In genomic region chr7:88217675-88218427, GRCh38 we compare ENCODE assay signal across 8 cellular contexts. TPM values are rescaled to one million over a fixed set of nuclear protein-coding genes. Genes with fewer than 3 reads are reported as not detected.
DNase-seq lines count a peak whose midpoint lies in the region; ATAC-seq, FAIRE-seq and TF ChIP-seq lines count a peak whose summit lies in the region.

No MANE protein-coding gene starts in this region.

- peak overlapping the region; percentile 90 for H3K4me3 Mint-ChIP-seq in activated T-cell treated with anti-CD3 and anti-CD28 coated beads, Interleukin-2, amount 50 U/mL, for 24 hours
- H3K4me3 Mint-ChIP-seq in effector memory CD8-positive, alpha-beta T cell: peak overlapping the region; percentile 97

- H3K9me3 Mint-ChIP-seq in activated T-cell treated with anti-CD3 and anti-CD28 coated beads, Interleukin-2, amount 50 U/mL, for 24 hours: no peaks in the 10 kb centered on the region
- no peaks in the 10 kb centered on the region for H3K9me3 Mint-ChIP-seq in effector memory CD8-positive, alpha-beta T cell

- H3K4me1 ChIP-seq in spleen: peaks cover 11 to 70% (median 28%) of the 10 kb centered on the region in 6 donors
- peaks cover 0 to 12% (median 5%) of the 10 kb centered on the region in 3 donors for H3K4me1 ChIP-seq in pancreas

- H3K27ac ChIP-seq in spleen (peak overlapping the region in 7 of 8 donors; percentile 81 to 92 (median 90)), pancreas (no peak overlapping the region)

- no peaks in the 10 kb centered on the region for H3K27me3 ChIP-seq in spleen (replicated peaks in 1 of 7)
- no peaks in the 10 kb centered on the region for H3K27me3 ChIP-seq in pancreas

- peaks cover 68% of the 10 kb centered on the region for H3K36me3 Mint-ChIP-seq in activated T-cell treated with anti-CD3 and anti-CD28 coated beads, Interleukin-2, amount 50 U/mL, for 24 hours (ENCODE audit: low read depth)
- peaks cover 10% of the 10 kb centered on the region for H3K36me3 Mint-ChIP-seq in effector memory CD8-positive, alpha-beta T cell (ENCODE audit: insufficient read depth)

- no peak for TF ChIP-seq CTCF in spleen (IDR thresholded peaks at IDR 0.05 in 8 of 11, conservative IDR thresholded peaks at IDR 0.05 in 3 of 11)
- no peak for TF ChIP-seq CTCF in pancreas (IDR thresholded peaks at IDR 0.05)

- H3K4me3 ChIP-seq in spleen (peak overlapping the region in 7 of 8 donors; percentile 81 to 97 (median 90)), pancreas (peak overlapping the region in 2 of 4 donors; percentile 93 to 96)

- intact Hi-C loops in spleen (cut with DNase I; ENCODE audit: low total_unique reads): no loop called here
- intact Hi-C loops in pancreas (cut with DNase I): no loop called here

- 6 to 24% (median 21%) methylated on average over 1 of the region's 1 CpG for WGBS in spleen, 5 donors
- WGBS in pancreas, 2 donors: 24 to 29% methylated on average over 1 of the region's 1 CpG

- no peak for DNase-seq in activated T-cell treated with anti-CD3 and anti-CD28 coated beads, Interleukin-2, amount 50 U/mL, for 24 hours
- no peak for DNase-seq in activated T-cell treated with anti-CD3 and anti-CD28 coated beads for 4 hours
- peak; percentile 73 for DNase-seq in NOMO-1 treated with DMSO at 0.1 percent for 48 hours (lab: John Stamatoyannopoulos, UW; ENCODE audit: unreplicated experiment)
- DNase-seq in effector memory CD8-positive, alpha-beta T cell: no peak
- no peak for DNase-seq in spleen
- DNase-seq in pancreas: no peak
- no peak for DNase-seq in AG08395 (ENCODE audit: low spot score)

- no peaks in the 10 kb centered on the region for H3K27me3 Mint-ChIP-seq in activated T-cell treated with anti-CD3 and anti-CD28 coated beads, Interleukin-2, amount 50 U/mL, for 24 hours
- no peaks in the 10 kb centered on the region for H3K27me3 Mint-ChIP-seq in effector memory CD8-positive, alpha-beta T cell

- peak overlapping the region; percentile 91 for H3K27ac Mint-ChIP-seq in activated T-cell treated with anti-CD3 and anti-CD28 coated beads, Interleukin-2, amount 50 U/mL, for 24 hours
- peak overlapping the region; percentile 96 to 98 for H3K27ac Mint-ChIP-seq in effector memory CD8-positive, alpha-beta T cell

- TF ChIP-seq POLR2A in spleen (IDR thresholded peaks at IDR 0.05): no peak

- no peaks in the 10 kb centered on the region for H3K9me3 ChIP-seq in spleen
- H3K9me3 ChIP-seq in pancreas: no peaks in the 10 kb centered on the region

- peaks cover 0 to 46% (median 26%) of the 10 kb centered on the region in 6 donors for H3K36me3 ChIP-seq in spleen
- H3K36me3 ChIP-seq in pancreas: peaks cover 0 to 13% (median 0%) of the 10 kb centered on the region in 3 donors

- H3K4me1 Mint-ChIP-seq in activated T-cell treated with anti-CD3 and anti-CD28 coated beads, Interleukin-2, amount 50 U/mL, for 24 hours (ENCODE audit: low read depth): peaks cover 53% of the 10 kb centered on the region
- H3K4me1 Mint-ChIP-seq in effector memory CD8-positive, alpha-beta T cell (ENCODE audit: low read depth in 2 of 2): peaks cover 35 to 55% of the 10 kb centered on the region in 2 donors

- peak; percentile 80 for ATAC-seq in HG02840 (IDR thresholded peaks at IDR 0.05; ENCODE audit: low FRiP score, unreplicated experiment)
- peak; percentile 11 for ATAC-seq in effector memory CD8-positive, alpha-beta T cell (replicated peaks)
- no peak for ATAC-seq in pancreas

- no peak for FAIRE-seq in pancreas (lab: Jason Lieb, UNC)

RNA-seq across cellular contexts. Expression of gene SRI, which starts 2.0 kb away (rescaled TPM):
- total RNA-seq in spleen (10 to 100 TPM; 48.4 to 88.3 (median 77.7) TPM), pancreas (10 to 100 TPM; 36.4 to 78.1 (median 42.1) TPM)
- polyA plus RNA-seq in spleen (10 to 100 TPM; 49.3 to 66.1 (median 60.1) TPM), pancreas (10 to 100 TPM; 18.6 to 57.7 TPM)

Comparison
In these comparisons a context has a peak if more than half of its experiments do, and no peak if none do; other contexts are left out.
1. ATAC-seq: peak in HG02840 (single experiment) and effector memory CD8-positive, alpha-beta T cell (single experiment); none in pancreas (0 of 4).
2. H3K27ac ChIP-seq: peak in spleen (7 of 8); none in pancreas (0 of 4).